2 cellular contexts compared by ENCODE assay signal in the genomic region with DNA sequence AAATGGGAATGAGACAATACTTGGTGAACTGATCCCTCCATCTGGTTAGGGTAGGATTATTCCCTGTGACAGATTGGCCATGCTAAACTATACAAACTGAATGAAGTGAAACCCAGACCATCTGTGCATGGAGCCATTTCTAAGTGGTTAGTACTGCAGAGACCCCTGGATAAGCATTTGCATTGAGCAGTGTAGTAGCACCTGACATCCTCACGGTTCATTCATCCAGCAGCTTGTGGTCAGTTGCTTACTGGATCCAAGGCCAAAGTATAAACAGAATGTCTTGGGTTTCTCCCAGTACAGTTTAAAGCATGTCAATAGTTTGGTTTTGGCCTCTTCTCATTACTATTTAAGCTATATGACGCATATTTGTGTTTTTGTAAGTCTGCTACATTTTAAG.
TF ChIP-seq lines count a peak whose summit lies in the region.

No MANE protein-coding gene starts in this region.

TF ChIP-seq in IMR-90, 13 proteins besides CTCF, POLR2A, EP300 and RAD21:
- TF ChIP-seq FOS (IDR thresholded peaks at IDR 0.05; ENCODE audit: low read depth, low read length) (no peak), MAFK (IDR thresholded peaks at IDR 0.05; ENCODE audit: low read depth, low read length) (no peak), RFX5 (IDR thresholded peaks at IDR 0.05; ENCODE audit: low read depth, low read length) (no peak), CEBPB (IDR thresholded peaks at IDR 0.05; ENCODE audit: low read depth, low read length) (no peak), RCOR1 (IDR thresholded peaks at IDR 0.05; ENCODE audit: insufficient replicate concordance, low read length) (no peak), MXI1 (IDR thresholded peaks at IDR 0.05; ENCODE audit: borderline replicate concordance, low read depth, low read length) (no peak), MAZ (IDR thresholded peaks at IDR 0.05; ENCODE audit: borderline replicate concordance, low read depth, low read length) (no peak), NFE2L2 (IDR thresholded peaks at IDR 0.05; ENCODE audit: low read depth, low read length) (no peak), BHLHE40 (IDR thresholded peaks at IDR 0.05; ENCODE audit: low read depth, low read length) (no peak), SMC3 (IDR thresholded peaks at IDR 0.05; ENCODE audit: low read depth, low read length) (no peak), CHD1 (IDR thresholded peaks at IDR 0.05; ENCODE audit: low read depth, low read length) (no peak)
- TF ChIP-seq, protein P1, sequence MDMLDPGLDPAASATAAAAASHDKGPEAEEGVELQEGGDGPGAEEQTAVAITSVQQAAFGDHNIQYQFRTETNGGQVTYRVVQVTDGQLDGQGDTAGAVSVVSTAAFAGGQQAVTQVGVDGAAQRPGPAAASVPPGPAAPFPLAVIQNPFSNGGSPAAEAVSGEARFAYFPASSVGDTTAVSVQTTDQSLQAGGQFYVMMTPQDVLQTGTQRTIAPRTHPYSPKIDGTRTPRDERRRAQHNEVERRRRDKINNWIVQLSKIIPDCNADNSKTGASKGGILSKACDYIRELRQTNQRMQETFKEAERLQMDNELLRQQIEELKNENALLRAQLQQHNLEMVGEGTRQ (IDR thresholded peaks at IDR 0.05; ENCODE audit: low read depth, low read length): no peak
- TF ChIP-seq, protein P2, sequence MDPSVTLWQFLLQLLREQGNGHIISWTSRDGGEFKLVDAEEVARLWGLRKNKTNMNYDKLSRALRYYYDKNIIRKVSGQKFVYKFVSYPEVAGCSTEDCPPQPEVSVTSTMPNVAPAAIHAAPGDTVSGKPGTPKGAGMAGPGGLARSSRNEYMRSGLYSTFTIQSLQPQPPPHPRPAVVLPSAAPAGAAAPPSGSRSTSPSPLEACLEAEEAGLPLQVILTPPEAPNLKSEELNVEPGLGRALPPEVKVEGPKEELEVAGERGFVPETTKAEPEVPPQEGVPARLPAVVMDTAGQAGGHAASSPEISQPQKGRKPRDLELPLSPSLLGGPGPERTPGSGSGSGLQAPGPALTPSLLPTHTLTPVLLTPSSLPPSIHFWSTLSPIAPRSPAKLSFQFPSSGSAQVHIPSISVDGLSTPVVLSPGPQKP (IDR thresholded peaks at IDR 0.05; ENCODE audit: borderline replicate concordance, low read depth, low read length): no peak

TF ChIP-seq in HEK293T, 16 proteins besides CTCF, POLR2A, EP300 and RAD21:
- TF ChIP-seq FOXM1 (IDR thresholded peaks at IDR 0.05; ENCODE audit: borderline replicate concordance) (no peak), FOXA1 (IDR thresholded peaks at IDR 0.05) (no peak)
